Comparison of ENCODE assay signal across 17 cellular contexts in the genomic region with DNA sequence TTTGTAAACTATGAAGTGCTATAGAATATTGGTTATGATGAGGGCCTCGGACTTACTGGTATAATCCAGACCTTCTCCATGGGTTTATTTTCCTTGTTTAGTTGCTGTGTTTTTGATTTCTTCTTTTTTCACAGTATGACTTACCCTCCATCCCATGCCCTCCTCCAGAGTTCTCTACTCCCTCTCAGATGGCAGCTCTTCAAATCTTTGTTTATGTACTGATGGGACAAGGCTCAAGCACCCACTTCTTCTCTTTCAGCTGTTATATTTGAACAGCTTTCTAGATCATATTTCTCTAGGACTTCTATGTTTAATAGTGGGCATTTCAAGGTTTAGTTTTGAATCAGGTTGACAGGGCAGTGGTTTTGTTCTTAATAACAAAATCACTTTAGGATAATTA.
"Had no signal": no experiment of that assay in that cellular context is flagged by ENCODE, and none has a peak within 500 bp of the region (broad histone marks: within the 10 kb centered on the region; RNA-seq: fewer than 3 reads in every experiment).

No MANE protein-coding gene starts in this region.

- H3K4me3 Mint-ChIP-seq: activated CD4-positive, alpha-beta T cell treated with anti-CD3 and anti-CD28 coated beads, Interleukin-2, amount 10 ng/mL, durations not matched to agents 7 days and 5 days; activated naive CD8-positive, alpha-beta T cell; activated T-cell treated with anti-CD3 and anti-CD28 coated beads, Interleukin-2, amount 50 U/mL, for 72 hours; endodermal cell; neural progenitor cell had no signal

- H3K27ac Mint-ChIP-seq: activated CD4-positive, alpha-beta T cell treated with anti-CD3 and anti-CD28 coated beads, Interleukin-2, amount 10 ng/mL, durations not matched to agents 7 days and 5 days; activated naive CD8-positive, alpha-beta T cell; activated T-cell treated with anti-CD3 and anti-CD28 coated beads, Interleukin-2, amount 50 U/mL, for 72 hours; endodermal cell; neural progenitor cell; progenitor cell of endocrine pancreas had no signal

- H3K27me3 Mint-ChIP-seq: activated CD4-positive, alpha-beta T cell treated with anti-CD3 and anti-CD28 coated beads, Interleukin-2, amount 10 ng/mL, durations not matched to agents 7 days and 5 days; activated naive CD8-positive, alpha-beta T cell; naive thymus-derived CD4-positive, alpha-beta T cell; progenitor cell of endocrine pancreas had no signal

- H3K27me3 ChIP-seq: hepatocyte, neural progenitor cell had no signal

- H3K4me3 ChIP-seq: cardiac muscle cell, hepatocyte, neural progenitor cell had no signal

- DNase-seq: activated CD4-positive, alpha-beta T cell treated with anti-CD3 and anti-CD28 coated beads, Interleukin-2, amount 10 ng/mL, durations not matched to agents 7 days and 5 days; activated CD4-positive, CD25-positive, alpha-beta regulatory T cell; activated effector memory CD4-positive, alpha-beta T cell treated with anti-CD3 and anti-CD28 coated beads, Interleukin-2, amount 50 U/mL, for 16 hours; activated T-cell treated with anti-CD3 and anti-CD28 coated beads, Interleukin-2, amount 50 U/mL, for 72 hours; amygdala; dermis blood vessel endothelial cell; endodermal cell; foreskin fibroblast; mesendoderm; naive thymus-derived CD4-positive, alpha-beta T cell; stimulated activated naive CD4-positive, alpha-beta T cell had no signal

- H3K4me1 Mint-ChIP-seq: naive thymus-derived CD4-positive, alpha-beta T cell had no signal

- H3K9me3 Mint-ChIP-seq: activated CD4-positive, alpha-beta T cell treated with anti-CD3 and anti-CD28 coated beads, Interleukin-2, amount 10 ng/mL, durations not matched to agents 7 days and 5 days; activated T-cell treated with anti-CD3 and anti-CD28 coated beads, Interleukin-2, amount 50 U/mL, for 72 hours; endodermal cell; naive thymus-derived CD4-positive, alpha-beta T cell; neural progenitor cell had no signal

- H3K36me3 ChIP-seq: cardiac muscle cell, neural progenitor cell had no signal

- ATAC-seq: activated T-cell treated with anti-CD3 and anti-CD28 coated beads, Interleukin-2, amount 50 U/mL, for 72 hours; naive thymus-derived CD4-positive, alpha-beta T cell had no signal

- H3K27ac ChIP-seq: cardiac muscle cell, epithelial cell of prostate, hepatocyte, neural progenitor cell had no signal
